In the genomic region with DNA sequence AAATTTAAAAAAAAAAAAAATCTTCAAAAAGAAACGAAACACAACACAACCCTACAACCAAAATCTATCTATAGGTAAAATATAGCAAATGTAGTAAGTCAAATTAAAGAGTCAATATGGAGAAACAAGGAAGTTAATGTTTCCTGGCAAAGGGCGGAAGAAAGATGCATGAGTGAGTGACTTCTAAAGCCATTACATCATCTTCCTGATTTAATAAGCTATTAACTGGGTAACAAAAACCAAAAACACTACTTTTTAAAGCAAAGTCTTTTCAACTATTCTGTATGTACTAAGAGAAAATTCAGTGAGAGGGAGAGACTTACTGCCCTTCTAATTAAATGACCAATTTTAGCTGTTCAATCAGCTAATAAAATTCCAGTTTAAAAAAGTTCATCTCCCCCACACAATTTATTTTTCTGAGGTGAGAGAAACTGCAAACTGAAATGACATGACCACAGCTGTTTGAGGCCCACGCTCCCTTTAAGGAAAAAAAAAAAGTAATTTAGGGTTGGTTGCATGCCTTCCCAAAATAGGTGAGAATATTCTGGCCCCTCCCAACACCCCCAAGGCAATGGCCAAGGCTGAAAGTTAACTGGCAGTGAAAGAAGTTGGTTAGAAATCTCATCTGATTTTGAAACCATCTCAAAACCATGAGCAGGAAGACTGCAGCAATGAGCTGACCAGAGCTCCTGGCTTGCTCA, we compare ENCODE assay signal across 13 cellular contexts. TPM values are rescaled to one million over a fixed set of nuclear protein-coding genes. Genes with fewer than 3 reads are reported as not detected.
DNase-seq lines count a peak whose midpoint lies in the region; ATAC-seq, FAIRE-seq and TF ChIP-seq lines count a peak whose summit lies in the region.
"Had no signal": no experiment of that assay in that cellular context is flagged by ENCODE, and none has a peak within 500 bp of the region (broad histone marks: within the 10 kb centered on the region; RNA-seq: fewer than 3 reads in every experiment).

No MANE protein-coding gene starts in this region.

- H3K27me3 ChIP-seq in MM.1S (replicated peaks; ENCODE audit: insufficient read depth, low read length) (no peaks in the 10 kb centered on the region), GM12878 (replicated peaks in 1 of 2; ENCODE audit: control insufficient read depth in 2 of 2, insufficient read depth in 2 of 2, low read length in 1 of 2) (no peaks in the 10 kb centered on the region), hepatocyte (no peaks in the 10 kb centered on the region)

- POLR2A ChIA-PET in GM12878 (lab: Charles Lee): interaction anchor here (0.7 to 2.8 kb wide), 16 partner anchors 9 to 101 kb away, joined by 3 to 12 read pairs (median 3); partner anchors contain the start of genes PYGM and RASGRP2

- peak; percentile 60 for ATAC-seq in GM12878

- TF ChIP-seq CTCF in MM.1S (IDR thresholded peaks at IDR 0.05; ENCODE audit: low read length) (no peak), GM12878 (IDR thresholded peaks at IDR 0.05 in 2 of 3, conservative IDR thresholded peaks at IDR 0.05 in 1 of 3; ENCODE audit: control insufficient read depth in 2 of 3, extremely low read depth in 1 of 3, insufficient read depth in 1 of 3, low read depth in 3 of 3, low read length in 3 of 3) (no peak), hepatocyte (IDR thresholded peaks at IDR 0.05; ENCODE audit: poor library complexity) (no peak)

- BruUV-seq in GM12878 (replicated peaks; lab: Mats Ljungman, UMichigan): no TSS peak

- peaks cover 63% of the 10 kb centered on the region for H4K20me1 ChIP-seq in MM.1S (ENCODE audit: insufficient read depth, low read length)
- peaks cover 28% of the 10 kb centered on the region for H4K20me1 ChIP-seq in GM12878 (ENCODE audit: control insufficient read depth, insufficient read depth)
- H4K20me1 ChIP-seq in hepatocyte (ENCODE audit: insufficient read depth, poor library complexity, severe bottlenecking): peaks cover 99% of the 10 kb centered on the region

- CTCF ChIA-PET in GM12878 (lab: Yijun Ruan, JAX): interaction anchor here (0.7 to 2.7 kb wide), 16 partner anchors 9 to 455 kb away, joined by 3 to 15 read pairs (median 3); partner anchors contain the start of genes CDC42BPG, PRDX5, RASGRP2 and TRMT112

- H3F3A ChIP-seq in MM.1S (ENCODE audit: insufficient read depth, low read length): peaks cover 28% of the 10 kb centered on the region

- SMC1A ChIA-PET in GM12878 (lab: Charles Lee; ENCODE audit: uncharacterized antibody, unreplicated experiment): interaction anchor here (0.8 to 2.6 kb wide), 12 partner anchors 9 to 121 kb away, joined by 3 to 18 read pairs (median 4); partner anchors contain the start of genes CDC42BPG, MEN1 and RASGRP2

- peak; percentile 29 for DNase-seq in SIG-M5 treated with dmso at 0.1 percent for 504 hours (lab: John Stamatoyannopoulos, UW; ENCODE audit: unreplicated experiment)
- no peak for DNase-seq in SIG-M5 (lab: John Stamatoyannopoulos, UW)
- peak; percentile 18 for DNase-seq in MM.1S
- peak; percentile 51 for DNase-seq in GM12878 (ENCODE audit: low read depth, low spot score)
- peak; percentile 60 for DNase-seq in renal cortical epithelial cell (ENCODE audit: low read depth)
- DNase-seq in C1 segment of cervical spinal cord (lab: John Stamatoyannopoulos, UW): no peak
- no peak for DNase-seq in HT-29 (ENCODE audit: low spot score)
- DNase-seq in hepatocyte (ENCODE audit: low spot score): no peak
- DNase-seq: activated CD4-positive, alpha-beta T cell treated with anti-CD3 and anti-CD28 coated beads for 4 hours; foreskin melanocyte; mammary epithelial cell; NCI-H1092 treated with DMSO at 0.1 percent for 48 hours had no signal

- in situ Hi-C loops in GM12878 (cut with MboI): no loop called here

- H2AFZ ChIP-seq in MM.1S (ENCODE audit: low read length): no peak overlapping the region
- no peak overlapping the region for H2AFZ ChIP-seq in GM12878 (ENCODE audit: control insufficient read depth, low read depth, low read length)
- no peak overlapping the region for H2AFZ ChIP-seq in hepatocyte

- H3K4me2 ChIP-seq in MM.1S (ENCODE audit: low read depth, low read length) (no peak overlapping the region), GM12878 (ENCODE audit: control insufficient read depth, insufficient read depth) (peak overlapping the region; percentile 80), hepatocyte (no peak overlapping the region)

- RAD21 ChIA-PET in GM12878 (lab: Charles Lee; ENCODE audit: unreplicated experiment): interaction anchor here (0.9 to 2.2 kb wide), 10 partner anchors 9 to 122 kb away, joined by 3 to 9 read pairs (median 4); partner anchors contain the start of gene RASGRP2

- TF ChIP-seq EP300 in GM12878 (IDR thresholded peaks at IDR 0.05; ENCODE audit: borderline replicate concordance in 1 of 2, control insufficient read depth in 1 of 2, low read depth in 2 of 2, low read length in 2 of 2): no peak

- WGBS in GM12878 (ENCODE audit: insufficient coverage, insufficient replicate concordance, low lambda C conversion rate, missing lambda C conversion rate): 5% methylated on average over 3 of the region's 3 CpGs
- 86% methylated on average over 3 of the region's 3 CpGs for WGBS in hepatocyte (ENCODE audit: low lambda C conversion rate, missing lambda C conversion rate)

- H3K4me1 ChIP-seq in MM.1S (ENCODE audit: low read length) (peaks cover 39% of the 10 kb centered on the region), GM12878 (ENCODE audit: control insufficient read depth, insufficient read depth, low read length) (peaks cover 36% of the 10 kb centered on the region), hepatocyte (ENCODE audit: insufficient read depth) (peaks cover 9% of the 10 kb centered on the region)

- TF ChIP-seq RAD21 in GM12878 (IDR thresholded peaks at IDR 0.05; ENCODE audit: insufficient read depth, low read depth, low read length): no peak

- H3K27ac ChIP-seq in MM.1S (ENCODE audit: low read length): peak overlapping the region; percentile 32; the same call in 1 of the 2 replicates
- peak overlapping the region; percentile 63 for H3K27ac ChIP-seq in GM12878 (ENCODE audit: control insufficient read depth, insufficient read depth)
- H3K27ac ChIP-seq in hepatocyte: no peak overlapping the region

- H3K79me2 ChIP-seq in MM.1S (ENCODE audit: low read length) (peaks cover 98% of the 10 kb centered on the region), GM12878 (ENCODE audit: control insufficient read depth, insufficient read depth, low read length) (peaks cover 66% of the 10 kb centered on the region), hepatocyte (peaks cover 96% of the 10 kb centered on the region)

- H3K4me3 ChIP-seq in MM.1S (ENCODE audit: low read length): no peak overlapping the region
- peak overlapping the region; percentile 34; the same call in 1 of the 2 replicates for H3K4me3 ChIP-seq in GM12878
- no peak overlapping the region for H3K4me3 ChIP-seq in hepatocyte

- peaks cover 62% of the 10 kb centered on the region for H3K36me3 ChIP-seq in MM.1S (replicated peaks; ENCODE audit: insufficient read depth, low read length)
- H3K36me3 ChIP-seq in GM12878 (ENCODE audit: control insufficient read depth in 2 of 2, insufficient read depth in 2 of 2, low read length in 1 of 2): peaks cover 34 to 77% of the 10 kb centered on the region in 2 experiments
- no peaks in the 10 kb centered on the region for H3K36me3 ChIP-seq in hepatocyte (replicated peaks; ENCODE audit: insufficient read depth, low read depth)

- FAIRE-seq in GM12878 (lab: Jason Lieb, UNC): no peak
- FAIRE-seq: RCC 7860 had no signal

- H3K9me2 ChIP-seq in MM.1S (replicated peaks; ENCODE audit: insufficient read depth, low read length) (no peaks in the 10 kb centered on the region), hepatocyte (replicated peaks; ENCODE audit: insufficient read depth) (no peaks in the 10 kb centered on the region)

- no peak overlapping the region for H3K9ac ChIP-seq in MM.1S (ENCODE audit: low read length)
- no peak overlapping the region for H3K9ac ChIP-seq in GM12878 (ENCODE audit: control insufficient read depth, insufficient read depth, low read length)

- intact Hi-C loops in GM12878 (cut with micrococcal nuclease; ENCODE audit: unreplicated experiment): loop anchor here (2.0 to 10.0 kb wide), 2 partner anchors 28 to 342 kb away; partner anchors contain the start of genes RASGRP2, TM7SF2 and ZNHIT2

- H3K9me3 ChIP-seq in MM.1S (replicated peaks; ENCODE audit: insufficient read depth, low read length): no peaks in the 10 kb centered on the region
- H3K9me3 ChIP-seq in GM12878 (replicated peaks; ENCODE audit: control insufficient read depth, insufficient read depth, low read length): no peaks in the 10 kb centered on the region; the same call in 2 of the 3 replicates
- H3K9me3 ChIP-seq in hepatocyte (ENCODE audit: low read depth): no peaks in the 10 kb centered on the region

- no peak for TF ChIP-seq POLR2A in GM12878 (IDR thresholded peaks at IDR 0.05; ENCODE audit: low read depth, low read length)

RNA-seq across cellular contexts. Expression of gene SF1, which starts 5.9 kb away (rescaled TPM):
- 483 and 541 TPM in 2 replicates for total RNA-seq in GM12878 (2013; cell fraction: nucleolus; rRNA removed)
- total RNA-seq in GM12878 (2014; rRNA removed) (88.2 and 111 TPM in 2 replicates), GM12878 (2014; rRNA removed; fragmentation: Illumina TruSeq; extraction: Trizol) (76.0 and 84.4 TPM in 2 replicates), GM12878 (2021) (327 and 337 TPM in 2 replicates), renal cortical epithelial cell (38.4 and 161 TPM in 2 replicates), hepatocyte (126 and 163 TPM in 2 replicates)
- 194 TPM for polyA plus RNA-seq in GM12878 (2011; ENCODE audit: low read depth)
- polyA plus RNA-seq in GM12878 (2011; rRNA removed) (82.5 and 84.8 TPM in 2 replicates), GM12878 (2014; fragmentation: Illumina TruSeq; extraction: Trizol) (216 and 280 TPM in 2 replicates), GM12878 (2014; fragmentation: Nextera tagmentation; extraction: Ambion mirVana) (10 to 100 TPM; 13.6 to 29.6 TPM), GM12878 (2014; rRNA removed) (155 and 172 TPM in 2 replicates), GM12878 (2016; fragmentation: Nextera tagmentation; extraction: Ambion mirVana) (100 to 1,000 TPM in 1 of 2 experiments, 10 to 100 TPM in 1; 97.4 to 109 TPM), hepatocyte (138 and 157 TPM in 2 replicates)
- 66.7 and 83.7 TPM in 2 replicates for polyA plus RNA-seq in GM12878 (2011; cell fraction: cytosol; rRNA removed)
- polyA plus RNA-seq in GM12878 (2011; cell fraction: nucleus; rRNA removed): 212 and 291 TPM in 2 replicates
- polyA plus RNA-seq in GM12878 (2012): 178 and 252 TPM in 2 replicates
- 79.1 and 94.2 TPM in 2 replicates for polyA minus RNA-seq in GM12878 (2011; rRNA and poly(A)+ RNA removed)
- polyA minus RNA-seq in GM12878 (2011; cell fraction: cytosol; rRNA and poly(A)+ RNA removed): 53.6 and 66.4 TPM in 2 replicates
- 124 and 191 TPM in 2 replicates for polyA minus RNA-seq in GM12878 (2011; cell fraction: nucleus; rRNA and poly(A)+ RNA removed)
- 193 and 251 TPM in 2 replicates for total RNA-seq in HT-29 (2014; rRNA removed; shearing (Covaris generic))

RNA-seq across cellular contexts. Expression of gene PYGM, which starts 12.7 kb away (rescaled TPM):
- 2.2 and 3.1 TPM in 2 replicates for total RNA-seq in GM12878 (2013; cell fraction: nucleolus; rRNA removed)
- total RNA-seq in GM12878 (2014; rRNA removed) (0.27 and 0.34 TPM in 2 replicates), GM12878 (2014; rRNA removed; fragmentation: Illumina TruSeq; extraction: Trizol) (0.23 and 0.27 TPM in 2 replicates), GM12878 (2021) (0.28 and 0.35 TPM in 2 replicates), renal cortical epithelial cell (0.05 TPM in 1 of 2 replicates, not detected in the other), hepatocyte (1.9 and 2.0 TPM in 2 replicates)
- polyA plus RNA-seq in GM12878 (2011; ENCODE audit: low read depth): 0.42 TPM
- polyA plus RNA-seq in GM12878 (2011; rRNA removed) (0.32 and 0.33 TPM in 2 replicates), GM12878 (2014; fragmentation: Illumina TruSeq; extraction: Trizol) (0.19 TPM in 1 of 2 replicates, not detected in the other), GM12878 (2014; fragmentation: Nextera tagmentation; extraction: Ambion mirVana) (under 1 TPM; 0.04 to 0.08 TPM), GM12878 (2014; rRNA removed) (0.61 and 3.7 TPM in 2 replicates), GM12878 (2016; fragmentation: Nextera tagmentation; extraction: Ambion mirVana) (under 1 TPM in 1 of 2 experiments, not detected in 1; 0.04 TPM), hepatocyte (4.0 and 5.7 TPM in 2 replicates)
- 0.19 and 0.20 TPM in 2 replicates for polyA plus RNA-seq in GM12878 (2011; cell fraction: cytosol; rRNA removed)
- 1.1 and 1.4 TPM in 2 replicates for polyA plus RNA-seq in GM12878 (2011; cell fraction: nucleus; rRNA removed)
- polyA plus RNA-seq in GM12878 (2012): 0.80 and 0.88 TPM in 2 replicates
- 0.72 and 0.95 TPM in 2 replicates for polyA minus RNA-seq in GM12878 (2011; rRNA and poly(A)+ RNA removed)
- polyA minus RNA-seq in GM12878 (2011; cell fraction: cytosol; rRNA and poly(A)+ RNA removed): not detected in 2 replicates
- 0.48 and 2.0 TPM in 2 replicates for polyA minus RNA-seq in GM12878 (2011; cell fraction: nucleus; rRNA and poly(A)+ RNA removed)
- total RNA-seq in HT-29 (2014; rRNA removed; shearing (Covaris generic)): 0.16 and 0.23 TPM in 2 replicates

RNA-seq across cellular contexts. Expression of gene RASGRP2, which starts 28.5 kb away (rescaled TPM):
- 17.4 and 18.5 TPM in 2 replicates for total RNA-seq in GM12878 (2013; cell fraction: nucleolus; rRNA removed)
- total RNA-seq in GM12878 (2014; rRNA removed): 5.5 and 6.8 TPM in 2 replicates
- total RNA-seq in GM12878 (2014; rRNA removed; fragmentation: Illumina TruSeq; extraction: Trizol): 1.7 and 3.0 TPM in 2 replicates
- 8.3 and 9.0 TPM in 2 replicates for total RNA-seq in GM12878 (2021)
- polyA plus RNA-seq in GM12878 (2011; ENCODE audit: low read depth): 4.3 TPM
- 3.0 and 6.2 TPM in 2 replicates for polyA plus RNA-seq in GM12878 (2011; rRNA removed)
- polyA plus RNA-seq in GM12878 (2011; cell fraction: cytosol; rRNA removed): 6.3 and 8.3 TPM in 2 replicates
- polyA plus RNA-seq in GM12878 (2011; cell fraction: nucleus; rRNA removed): 39.4 and 45.3 TPM in 2 replicates
- polyA plus RNA-seq in GM12878 (2012): 7.1 and 14.4 TPM in 2 replicates
- polyA plus RNA-seq in GM12878 (2014; fragmentation: Illumina TruSeq; extraction: Trizol): 2.6 and 2.7 TPM in 2 replicates
- under 1 TPM; 0.26 to 0.66 TPM for polyA plus RNA-seq in GM12878 (2014; fragmentation: Nextera tagmentation; extraction: Ambion mirVana)
- 7.0 and 11.2 TPM in 2 replicates for polyA plus RNA-seq in GM12878 (2014; rRNA removed)
- polyA plus RNA-seq in GM12878 (2016; fragmentation: Nextera tagmentation; extraction: Ambion mirVana): 1 to 10 TPM; 4.5 to 6.4 TPM
- polyA minus RNA-seq in GM12878 (2011; rRNA and poly(A)+ RNA removed): 2.6 and 3.7 TPM in 2 replicates
- 2.1 and 3.2 TPM in 2 replicates for polyA minus RNA-seq in GM12878 (2011; cell fraction: cytosol; rRNA and poly(A)+ RNA removed)
- 5.0 and 6.9 TPM in 2 replicates for polyA minus RNA-seq in GM12878 (2011; cell fraction: nucleus; rRNA and poly(A)+ RNA removed)
- total RNA-seq in renal cortical epithelial cell: 0.05 TPM in 1 of 2 replicates, not detected in the other
- not detected in 2 replicates for total RNA-seq in HT-29 (2014; rRNA removed; shearing (Covaris generic))
- 0.24 and 3.2 TPM in 2 replicates for total RNA-seq in hepatocyte
- polyA plus RNA-seq in hepatocyte: 0.10 and 3.6 TPM in 2 replicates
- polyA plus RNA-seq: mammary epithelial cell had no signal

RNA-seq across cellular contexts. Expression of gene MAP4K2, which starts 30.5 kb away (rescaled TPM):
- 51.0 and 55.9 TPM in 2 replicates for total RNA-seq in GM12878 (2013; cell fraction: nucleolus; rRNA removed)
- total RNA-seq in GM12878 (2014; rRNA removed): 66.7 and 74.7 TPM in 2 replicates
- total RNA-seq in GM12878 (2014; rRNA removed; fragmentation: Illumina TruSeq; extraction: Trizol): 36.9 and 41.0 TPM in 2 replicates
- total RNA-seq in GM12878 (2021): 78.1 and 79.2 TPM in 2 replicates
- polyA plus RNA-seq in GM12878 (2011; ENCODE audit: low read depth): 11.2 TPM
- polyA plus RNA-seq in GM12878 (2011; rRNA removed): 27.3 and 49.9 TPM in 2 replicates
- 73.2 and 91.2 TPM in 2 replicates for polyA plus RNA-seq in GM12878 (2011; cell fraction: cytosol; rRNA removed)
- polyA plus RNA-seq in GM12878 (2011; cell fraction: nucleus; rRNA removed): 284 and 290 TPM in 2 replicates
- polyA plus RNA-seq in GM12878 (2012): 33.8 and 37.8 TPM in 2 replicates
- polyA plus RNA-seq in GM12878 (2014; fragmentation: Illumina TruSeq; extraction: Trizol): 16.1 and 42.8 TPM in 2 replicates
- 1 to 10 TPM in 1 of 2 experiments, under 1 TPM in 1; 0.98 to 4.4 TPM for polyA plus RNA-seq in GM12878 (2014; fragmentation: Nextera tagmentation; extraction: Ambion mirVana)
- polyA plus RNA-seq in GM12878 (2014; rRNA removed): 69.0 and 71.8 TPM in 2 replicates
- polyA plus RNA-seq in GM12878 (2016; fragmentation: Nextera tagmentation; extraction: Ambion mirVana): 10 to 100 TPM; 47.8 to 52.9 TPM
- polyA minus RNA-seq in GM12878 (2011; rRNA and poly(A)+ RNA removed): 58.6 and 101 TPM in 2 replicates
- polyA minus RNA-seq in GM12878 (2011; cell fraction: cytosol; rRNA and poly(A)+ RNA removed): 25.9 and 26.6 TPM in 2 replicates
- polyA minus RNA-seq in GM12878 (2011; cell fraction: nucleus; rRNA and poly(A)+ RNA removed): 50.8 and 62.9 TPM in 2 replicates
- total RNA-seq in renal cortical epithelial cell: 13.2 and 16.0 TPM in 2 replicates
- 44.4 and 57.0 TPM in 2 replicates for total RNA-seq in HT-29 (2014; rRNA removed; shearing (Covaris generic))
- total RNA-seq in hepatocyte: 7.8 and 23.5 TPM in 2 replicates
- polyA plus RNA-seq in hepatocyte: 9.0 and 13.2 TPM in 2 replicates

RNA-seq across cellular contexts. Expression of gene MEN1, which starts 37.9 kb away (rescaled TPM):
- 19.7 and 20.0 TPM in 2 replicates for total RNA-seq in GM12878 (2013; cell fraction: nucleolus; rRNA removed)
- total RNA-seq in GM12878 (2014; rRNA removed) (14.4 and 19.0 TPM in 2 replicates), GM12878 (2014; rRNA removed; fragmentation: Illumina TruSeq; extraction: Trizol) (6.3 and 6.5 TPM in 2 replicates), GM12878 (2021) (31.1 and 32.6 TPM in 2 replicates), renal cortical epithelial cell (7.5 and 34.4 TPM in 2 replicates), hepatocyte (14.1 and 18.6 TPM in 2 replicates)
- 34.2 TPM for polyA plus RNA-seq in GM12878 (2011; ENCODE audit: low read depth)
- polyA plus RNA-seq in GM12878 (2011; rRNA removed) (6.0 and 19.0 TPM in 2 replicates), GM12878 (2014; fragmentation: Illumina TruSeq; extraction: Trizol) (13.0 and 22.4 TPM in 2 replicates), GM12878 (2014; fragmentation: Nextera tagmentation; extraction: Ambion mirVana) (1 to 10 TPM; 2.5 to 4.1 TPM), GM12878 (2014; rRNA removed) (26.8 and 37.5 TPM in 2 replicates), GM12878 (2016; fragmentation: Nextera tagmentation; extraction: Ambion mirVana) (10 to 100 TPM; 38.9 to 39.7 TPM), hepatocyte (49.1 and 49.9 TPM in 2 replicates)
- polyA plus RNA-seq in GM12878 (2011; cell fraction: cytosol; rRNA removed): 21.8 and 25.3 TPM in 2 replicates
- polyA plus RNA-seq in GM12878 (2011; cell fraction: nucleus; rRNA removed): 82.8 and 85.9 TPM in 2 replicates
- polyA plus RNA-seq in GM12878 (2012): 23.4 and 25.0 TPM in 2 replicates
- polyA minus RNA-seq in GM12878 (2011; rRNA and poly(A)+ RNA removed): 11.0 and 14.9 TPM in 2 replicates
- 11.9 and 14.7 TPM in 2 replicates for polyA minus RNA-seq in GM12878 (2011; cell fraction: cytosol; rRNA and poly(A)+ RNA removed)
- 11.5 and 17.5 TPM in 2 replicates for polyA minus RNA-seq in GM12878 (2011; cell fraction: nucleus; rRNA and poly(A)+ RNA removed)
- total RNA-seq in HT-29 (2014; rRNA removed; shearing (Covaris generic)): 35.1 and 38.0 TPM in 2 replicates

Comparison
In these comparisons a context has a peak if more than half of its experiments do, and no peak if none do; other contexts are left out.
1. DNase-seq: peak in SIG-M5 treated with dmso at 0.1 percent for 504 hours (single experiment), MM.1S (single experiment), GM12878 (single experiment) and renal cortical epithelial cell (single experiment); none in SIG-M5 (single experiment), C1 segment of cervical spinal cord (0 of 14), HT-29 (single experiment) and hepatocyte (single experiment).